ENCODE assay signal across 18 cellular contexts in genomic region chr18:58539659-58540380, GRCh38.
A peak's percentile ranks its signal among the peaks of the same experiment; 100 is the strongest.
DNase-seq lines count a peak whose midpoint lies in the region; ATAC-seq, FAIRE-seq and TF ChIP-seq lines count a peak whose summit lies in the region.
"Had no signal": no experiment of that assay in that cellular context is flagged by ENCODE, and none has a peak within 500 bp of the region (broad histone marks: within the 10 kb centered on the region; RNA-seq: fewer than 3 reads in every experiment).

No MANE protein-coding gene starts in this region.

- peak overlapping the region; percentile 29 for H3K9ac ChIP-seq in GM12878 (ENCODE audit: control insufficient read depth, insufficient read depth, low read length)
- H3K9ac ChIP-seq in HepG2 (ENCODE audit: insufficient read depth, low read depth, low read length) = no peak overlapping the region
- H3K9ac ChIP-seq: SK-N-SH had no signal

- SMC1A ChIA-PET in GM12878 (lab: Charles Lee; ENCODE audit: uncharacterized antibody, unreplicated experiment) = interaction anchor here (0.8 to 22.2 kb wide), 17 partner anchors 9 to 601 kb away, joined by 3 to 682 read pairs (median 4); partner anchors contain the start of gene MALT1

- peak overlapping the region; percentile 74 for H3K4me3 ChIP-seq in GM12878
- H3K4me3 ChIP-seq in HepG2 (replicated peaks in 1 of 3; ENCODE audit: insufficient read depth in 1 of 3, low read depth in 2 of 3, low read length in 3 of 3) = no peak overlapping the region; a peak in 1 of 6 replicates
- no peak overlapping the region for H3K4me3 ChIP-seq in gastrocnemius medialis
- H3K4me3 ChIP-seq: Peyer's patch had no signal

- TF ChIP-seq RAD21 in GM12878 (IDR thresholded peaks at IDR 0.05; ENCODE audit: insufficient read depth, low read depth, low read length) (no peak), HepG2 (CRISPR knock-in tag; IDR thresholded peaks at IDR 0.05) (no peak)

- RAD21 ChIA-PET in GM12878 (lab: Charles Lee; ENCODE audit: unreplicated experiment) = interaction anchor here (1.0 to 21.3 kb wide), 21 partner anchors 9 to 224 kb away, joined by 3 to 353 read pairs (median 10); partner anchors contain the start of gene MALT1

- no peak for TF ChIP-seq CTCF in GM12878 (IDR thresholded peaks at IDR 0.05 in 2 of 3, conservative IDR thresholded peaks at IDR 0.05 in 1 of 3; ENCODE audit: control insufficient read depth in 2 of 3, extremely low read depth in 1 of 3, insufficient read depth in 1 of 3, low read depth in 3 of 3, low read length in 3 of 3)
- TF ChIP-seq CTCF in HepG2 (CRISPR knock-in tag; IDR thresholded peaks at IDR 0.05) = no peak
- no peak for TF ChIP-seq CTCF in gastrocnemius medialis (IDR thresholded peaks at IDR 0.05 in 4 of 5, conservative IDR thresholded peaks at IDR 0.05 in 1 of 5)
- no peak for TF ChIP-seq CTCF in D721Med (IDR thresholded peaks at IDR 0.05; ENCODE audit: insufficient read depth, missing control alignments)

- BruUV-seq in GM12878 (replicated peaks; lab: Mats Ljungman, UMichigan) (no TSS peak), HepG2 (replicated peaks; lab: Mats Ljungman, UMichigan) (no TSS peak)

- TF ChIP-seq EP300 in GM12878 (IDR thresholded peaks at IDR 0.05; ENCODE audit: borderline replicate concordance in 1 of 2, control insufficient read depth in 1 of 2, low read depth in 2 of 2, low read length in 2 of 2) = peak in 1 of 2 experiments; percentile 52; a peak in 1 of 4 replicates
- peak in 1 of 2 experiments; percentile 69; a peak in 1 of 4 replicates for TF ChIP-seq EP300 in HepG2 (IDR thresholded peaks at IDR 0.05; ENCODE audit: low read depth in 2 of 2, low read length in 2 of 2)
- no peak for TF ChIP-seq EP300 in HepG2 (CRISPR knock-in tag; IDR thresholded peaks at IDR 0.05; ENCODE audit: borderline replicate concordance)

- intact Hi-C loops in GM12878 (cut with micrococcal nuclease; ENCODE audit: unreplicated experiment) = loop anchor here (2.0 to 10.0 kb wide), 3 partner anchors 131 to 605 kb away; partner anchors contain the start of gene MALT1
- intact Hi-C loops in HepG2 (cut with micrococcal nuclease; ENCODE audit: unreplicated experiment) = loop anchor here (5.0 kb wide), 2 partner anchors 37 to 52 kb away; no protein-coding TSS in a partner anchor
- intact Hi-C loops in gastrocnemius medialis (cut with DNase I; ENCODE audit: low total_unique reads) = loop anchor here (5.0 to 10.0 kb wide), 2 partner anchors 97 to 525 kb away; no protein-coding TSS in a partner anchor

- ATAC-seq in GM12878 (no peak), HepG2 (peak; percentile 48), gastrocnemius medialis (no peak)

- in situ Hi-C loops in GM12878 (cut with MboI) (no loop called here), HepG2 (cut with HindIII; ENCODE audit: extremely low pct_ligation_motif_present, low pct_unique_long_range_greater_than_20kb) (loop anchor here (25.0 kb wide), 1 partner anchor 522 kb away; no protein-coding TSS in a partner anchor), gastrocnemius medialis (cut with MboI; ENCODE audit: low sequenced_read_pairs in 4 of 4) (loop anchor here (25.0 kb wide), 2 partner anchors 122 to 522 kb away; partner anchors contain the start of gene MALT1 (in 2 of the 4))

- POLR2A ChIA-PET in GM12878 (lab: Charles Lee) (interaction anchor here (0.6 to 7.4 kb wide), 12 partner anchors 12 to 425 kb away, joined by 3 to 76 read pairs (median 4); partner anchors contain the start of gene MALT1), HepG2 (lab: Yijun Ruan, JAX) (interaction anchor here (0.7 to 1.7 kb wide), 2 partner anchors 14 to 37 kb away, joined by 3 to 5 read pairs; no protein-coding TSS in a partner anchor)

- H2AFZ ChIP-seq in GM12878 (ENCODE audit: control insufficient read depth, low read depth, low read length) (no peak overlapping the region), HepG2 (ENCODE audit: low read length) (no peak overlapping the region)

- H3K9me3 ChIP-seq in GM12878 (replicated peaks; ENCODE audit: control insufficient read depth, insufficient read depth, low read length) = no peaks in the 10 kb centered on the region
- no peaks in the 10 kb centered on the region for H3K9me3 ChIP-seq in HepG2 (ENCODE audit: low read length)
- no peaks in the 10 kb centered on the region for H3K9me3 ChIP-seq in gastrocnemius medialis
- H3K9me3 ChIP-seq: Peyer's patch, SK-N-SH had no signal

- H4K20me1 ChIP-seq in GM12878 (ENCODE audit: control insufficient read depth, insufficient read depth) (no peaks in the 10 kb centered on the region), HepG2 (ENCODE audit: insufficient read depth, low read length) (no peaks in the 10 kb centered on the region)

- peak overlapping the region; percentile 100 for H3K27ac ChIP-seq in GM12878 (ENCODE audit: control insufficient read depth, insufficient read depth)
- H3K27ac ChIP-seq in HepG2 (ENCODE audit: extremely low read length, insufficient read depth, low read length) = peak overlapping the region; percentile 62
- H3K27ac ChIP-seq in gastrocnemius medialis = peak overlapping the region; percentile 64 to 82 (median 77)
- H3K27ac ChIP-seq: C4-2B had no signal

- H3K4me1 ChIP-seq in GM12878 (ENCODE audit: control insufficient read depth, insufficient read depth, low read length) (peaks cover 57% of the 10 kb centered on the region), HepG2 (ENCODE audit: insufficient read depth, low read length) (peaks cover 98% of the 10 kb centered on the region), gastrocnemius medialis (peaks cover 34 to 37% of the 10 kb centered on the region in 2 donors)

- H3K36me3 ChIP-seq in GM12878 (ENCODE audit: control insufficient read depth in 2 of 2, insufficient read depth in 2 of 2, low read length in 1 of 2) = peaks cover 0 to 2% of the 10 kb centered on the region in 2 experiments; a peak in 1 of 4 replicates
- H3K36me3 ChIP-seq in HepG2 (replicated peaks in 1 of 2; ENCODE audit: control insufficient read depth in 1 of 2, insufficient read depth in 2 of 2, low read length in 2 of 2) = no peaks in the 10 kb centered on the region
- H3K36me3 ChIP-seq in gastrocnemius medialis = no peaks in the 10 kb centered on the region
- H3K36me3 ChIP-seq: Peyer's patch had no signal

- H3K27me3 ChIP-seq in GM12878 (replicated peaks in 1 of 2; ENCODE audit: control insufficient read depth in 2 of 2, insufficient read depth in 2 of 2, low read length in 1 of 2) (no peaks in the 10 kb centered on the region), HepG2 (ENCODE audit: control insufficient read depth in 1 of 2, insufficient read depth in 2 of 2, low read length in 2 of 2) (no peaks in the 10 kb centered on the region), gastrocnemius medialis (no peaks in the 10 kb centered on the region)
- H3K27me3 ChIP-seq: Peyer's patch had no signal

- TF ChIP-seq POLR2A in GM12891 (IDR thresholded peaks at IDR 0.05; ENCODE audit: low read depth, low read length) = no peak; the same call in 1 of the 2 replicates
- no peak for TF ChIP-seq POLR2A in GM12878 (IDR thresholded peaks at IDR 0.05; ENCODE audit: low read depth, low read length)
- TF ChIP-seq POLR2A in HepG2 (IDR thresholded peaks at IDR 0.05; ENCODE audit: insufficient read depth in 1 of 2, low read depth in 2 of 2, low read length in 2 of 2) = no peak
- TF ChIP-seq POLR2A in gastrocnemius medialis (IDR thresholded peaks at IDR 0.05) = no peak

- no peak for DNase-seq in GM12891 (ENCODE audit: insufficient read length, low spot score)
- no peak for DNase-seq in GM12878 (ENCODE audit: low read depth, low spot score)
- peak; percentile 72 for DNase-seq in HepG2 (ENCODE audit: low spot score)
- DNase-seq in gastrocnemius medialis = no peak
- no peak for DNase-seq in globus pallidus (ENCODE audit: low spot score)
- no peak for DNase-seq in D721Med (ENCODE audit: insufficient read length, low spot score)
- DNase-seq in NOMO-1 treated with DMSO at 0.1 percent for 48 hours (lab: John Stamatoyannopoulos, UW; ENCODE audit: unreplicated experiment) = no peak
- DNase-seq: DMS153, Kasumi-1, MM.1S, NCI-H1105, NCI-H1694, NCI-H2227 treated with DMSO at 0.1 percent for 48 hours, NCI-H524 treated with DMSO at 0.1 percent for 48 hours, Peyer's patch, SHP77, SK-N-SH had no signal

- CTCF ChIA-PET in GM12878 (lab: Yijun Ruan, JAX) (interaction anchor here (0.7 to 20.7 kb wide), 13 partner anchors 9 to 394 kb away, joined by 3 to 743 read pairs (median 4); partner anchors contain the start of gene MALT1), HepG2 (lab: Yijun Ruan, JAX; ENCODE audit: low intra/inter-chr PET ratio, low total read pairs) (no interaction called here)

- FAIRE-seq in GM12891 (lab: Jason Lieb, UNC) (peak; percentile 90), GM12878 (lab: Jason Lieb, UNC) (no peak), HepG2 (lab: Jason Lieb, UNC) (peak; percentile 58), D721Med (lab: Jason Lieb, UNC) (no peak)

- peaks cover 53% of the 10 kb centered on the region for H3K79me2 ChIP-seq in GM12878 (ENCODE audit: control insufficient read depth, insufficient read depth, low read length)
- no peaks in the 10 kb centered on the region for H3K79me2 ChIP-seq in HepG2 (ENCODE audit: insufficient read depth, low read length)

- peak overlapping the region; percentile 53 for H3K4me2 ChIP-seq in GM12878 (ENCODE audit: control insufficient read depth, insufficient read depth)
- H3K4me2 ChIP-seq in HepG2 (ENCODE audit: low read depth, low read length) = peak overlapping the region; percentile 41
- H3K4me2 ChIP-seq: SK-N-SH had no signal

- 93% methylated on average over 5 of the region's 5 CpGs for WGBS in GM12878 (ENCODE audit: insufficient coverage, insufficient replicate concordance, low lambda C conversion rate, missing lambda C conversion rate)
- 53% methylated on average over 5 of the region's 5 CpGs for WGBS in HepG2 (ENCODE audit: low lambda C conversion rate)

TF ChIP-seq in GM12891, 5 proteins besides CTCF, POLR2A, EP300 and RAD21 (continues in another document):
- no peak for TF ChIP-seq SPI1 (IDR thresholded peaks at IDR 0.05; ENCODE audit: low read depth, low read length)
- no peak for TF ChIP-seq TAF1 (IDR thresholded peaks at IDR 0.05; ENCODE audit: low read depth, low read length)
- no peak for TF ChIP-seq POU2F2 (IDR thresholded peaks at IDR 0.05; ENCODE audit: low read depth, low read length)
- no peak for TF ChIP-seq POLR2AphosphoS5 (IDR thresholded peaks at IDR 0.05; ENCODE audit: low read depth, low read length)

TF ChIP-seq in GM12878, 131 proteins besides CTCF, POLR2A, EP300 and RAD21 (continues in another document):
- TF ChIP-seq POLR2AphosphoS5 (IDR thresholded peaks at IDR 0.05; ENCODE audit: low read length) = peak; percentile 68; the same call in 1 of the 2 replicates
- TF ChIP-seq NRF1 (conservative IDR thresholded peaks at IDR 0.05; ENCODE audit: low read depth, low read length) = no peak
- TF ChIP-seq DPF2 (IDR thresholded peaks at IDR 0.05) = peak; percentile 35; the same call in 1 of the 2 replicates

TF ChIP-seq in HepG2, 621 proteins besides CTCF, POLR2A, EP300 and RAD21 (continues in another document):
- TF ChIP-seq MIXL1 (CRISPR knock-in tag; IDR thresholded peaks at IDR 0.05) = 0 out of 2 replicates have a peak, but pooled peaks have one; percentile 15
- peak; percentile 79; the same call in 1 of the 2 replicates for TF ChIP-seq ZNF3 (CRISPR knock-in tag; IDR thresholded peaks at IDR 0.05)
- TF ChIP-seq ZNF629 (CRISPR knock-in tag; conservative IDR thresholded peaks at IDR 0.05) = peak; percentile 90
